In genomic region chr9:109817146-109817845, GRCh38 we compare ENCODE assay signal across 10 cellular contexts. TPM values are rescaled to one million over a fixed set of nuclear protein-coding genes. Genes with fewer than 3 reads are reported as not detected.
DNase-seq lines count a peak whose midpoint lies in the region; ATAC-seq and TF ChIP-seq lines count a peak whose summit lies in the region.
"Had no signal": no experiment of that assay in that cellular context is flagged by ENCODE, and none has a peak within 500 bp of the region (broad histone marks: within the 10 kb centered on the region; RNA-seq: fewer than 3 reads in every experiment).

No MANE protein-coding gene starts in this region.

- in situ Hi-C loops in astrocyte of the spinal cord (cut with HindIII; ENCODE audit: low sequenced_read_pairs), result no loop called here

- H3K4me3 ChIP-seq in astrocyte of the spinal cord (ENCODE audit: low read depth, low read length) (no peak overlapping the region), hepatocyte (no peak overlapping the region)

- H2AFZ ChIP-seq in hepatocyte, result no peak overlapping the region

- no peaks in the 10 kb centered on the region for H4K20me1 ChIP-seq in hepatocyte (ENCODE audit: insufficient read depth, poor library complexity, severe bottlenecking)

- peaks cover 0 to 6% (median 0%) of the 10 kb centered on the region in 9 donors for H3K9me3 Mint-ChIP-seq in naive thymus-derived CD8-positive, alpha-beta T cell
- H3K9me3 Mint-ChIP-seq: natural killer cell had no signal

- H3K4me2 ChIP-seq in hepatocyte, result no peak overlapping the region

- H3K9me3 ChIP-seq in hepatocyte (ENCODE audit: low read depth), result no peaks in the 10 kb centered on the region

- peaks cover 9% of the 10 kb centered on the region for H3K4me1 ChIP-seq in hepatocyte (ENCODE audit: insufficient read depth)

- H3K27me3 Mint-ChIP-seq in naive thymus-derived CD8-positive, alpha-beta T cell, result peaks cover 3 to 9% (median 6%) of the 10 kb centered on the region in 5 donors

- no peaks in the 10 kb centered on the region for H3K36me3 ChIP-seq in hepatocyte (replicated peaks; ENCODE audit: insufficient read depth, low read depth)

- no peak for TF ChIP-seq CTCF in astrocyte of the spinal cord (IDR thresholded peaks at IDR 0.05; ENCODE audit: low read depth, low read length)
- TF ChIP-seq CTCF in hepatocyte (IDR thresholded peaks at IDR 0.05; ENCODE audit: poor library complexity), result no peak

- no peak overlapping the region for H3K4me3 Mint-ChIP-seq in naive thymus-derived CD8-positive, alpha-beta T cell
- H3K4me3 Mint-ChIP-seq: natural killer cell had no signal

- WGBS in hepatocyte (ENCODE audit: low lambda C conversion rate, missing lambda C conversion rate), result 70% methylated on average over 6 of the region's 6 CpGs

- H3K4me1 Mint-ChIP-seq in naive thymus-derived CD8-positive, alpha-beta T cell, result no peaks in the 10 kb centered on the region

- H3K27me3 ChIP-seq in hepatocyte, result no peaks in the 10 kb centered on the region

- no peaks in the 10 kb centered on the region for H3K36me3 Mint-ChIP-seq in naive thymus-derived CD8-positive, alpha-beta T cell
- H3K36me3 Mint-ChIP-seq: natural killer cell had no signal

- H3K27ac Mint-ChIP-seq in naive thymus-derived CD8-positive, alpha-beta T cell, result no peak overlapping the region
- H3K27ac Mint-ChIP-seq: natural killer cell had no signal

- peak; percentile 51 for DNase-seq in HS-27A (ENCODE audit: low read depth)
- peak; percentile 72 for DNase-seq in astrocyte of the spinal cord (ENCODE audit: low read depth, low spot score)
- DNase-seq in hepatocyte (ENCODE audit: low spot score), result no peak
- DNase-seq in substantia nigra (lab: John Stamatoyannopoulos, UW), result peak in 2 of 49 donors; percentile 7 to 9
- no peak for DNase-seq in stimulated activated CD4-positive, alpha-beta T cell treated with anti-CD3 and anti-CD28 coated beads, Interleukin-2, amount 100 ng/mL, for 48 hours
- DNase-seq in AML-193 (lab: John Stamatoyannopoulos, UW), result no peak
- no peak for DNase-seq in NK-92 treated with Interleukin-12 subunit alpha and Interleukin-12 subunit beta, amount 100 ng/mL, for 24 hours (lab: John Stamatoyannopoulos, UW)
- DNase-seq in naive thymus-derived CD8-positive, alpha-beta T cell, result no peak
- DNase-seq: activated gamma-delta T cell, natural killer cell had no signal

- POLR2A ChIA-PET in naive thymus-derived CD8-positive, alpha-beta T cell (lab: Charles Lee), result no interaction called here

- H3K27ac ChIP-seq in hepatocyte (peak overlapping the region; percentile 45), substantia nigra (ENCODE audit: low read depth, low read length, poor library complexity, severe bottlenecking) (peak overlapping the region; percentile 31)

- no peak for ATAC-seq in naive thymus-derived CD8-positive, alpha-beta T cell
- ATAC-seq: natural killer cell had no signal

- H3K9me2 ChIP-seq in hepatocyte (replicated peaks; ENCODE audit: insufficient read depth), result no peaks in the 10 kb centered on the region

- H3K79me2 ChIP-seq in hepatocyte, result no peaks in the 10 kb centered on the region

RNA-seq across cellular contexts. Expression of gene PALM2AKAP2, which starts 37.3 kb away (rescaled TPM):
- total RNA-seq in hepatocyte, result 7.0 and 7.8 TPM in 2 replicates
- 2.7 and 3.7 TPM in 2 replicates for polyA plus RNA-seq in hepatocyte
- total RNA-seq in naive thymus-derived CD8-positive, alpha-beta T cell, result not detected
- not detected for polyA plus RNA-seq in naive thymus-derived CD8-positive, alpha-beta T cell
- total RNA-seq: natural killer cell had no signal

Comparison
In these comparisons a context has a peak if more than half of its experiments do, and no peak if none do; other contexts are left out.
1. DNase-seq: peak in HS-27A (single experiment) and astrocyte of the spinal cord (single experiment); none in hepatocyte (single experiment), stimulated activated CD4-positive, alpha-beta T cell treated with anti-CD3 and anti-CD28 coated beads, Interleukin-2, amount 100 ng/mL, for 48 hours (0 of 2), AML-193 (0 of 2), NK-92 treated with Interleukin-12 subunit alpha and Interleukin-12 subunit beta, amount 100 ng/mL, for 24 hours (single experiment) and naive thymus-derived CD8-positive, alpha-beta T cell (0 of 10).